11 cellular contexts compared by ENCODE assay signal in the genomic region with DNA sequence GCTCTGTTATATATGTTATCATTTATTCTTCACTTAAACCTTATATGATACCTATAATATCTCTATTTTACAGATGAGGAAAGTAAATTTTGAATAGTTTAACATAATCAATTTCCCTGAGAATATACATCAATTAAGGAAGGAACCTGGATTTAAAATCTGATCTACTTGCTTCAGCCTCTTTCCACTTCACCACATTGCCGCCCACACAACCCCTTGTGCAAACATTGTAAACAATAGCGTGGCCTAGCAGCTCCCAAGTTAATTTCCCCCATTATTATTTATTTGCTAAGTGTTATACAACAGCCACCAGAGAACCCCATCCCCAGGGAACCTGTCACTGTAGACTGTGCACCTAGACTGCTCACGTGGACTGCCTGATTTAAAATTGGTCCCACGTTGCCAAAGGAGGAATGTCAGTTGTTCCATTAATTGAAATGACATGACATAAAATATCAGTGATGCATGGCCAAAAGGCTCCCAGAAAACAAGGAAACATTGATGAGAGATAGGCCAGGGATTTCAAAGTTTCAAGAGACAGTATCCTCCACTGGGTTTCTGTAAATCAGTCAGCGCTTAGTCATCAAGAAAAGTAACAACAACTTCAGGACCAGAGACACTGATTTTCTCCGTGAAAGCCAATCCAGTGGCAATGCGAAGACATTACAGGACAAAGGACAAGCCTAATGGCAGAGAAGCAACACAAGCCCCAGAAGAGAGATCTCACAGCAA. TPM values are rescaled to one million over a fixed set of nuclear protein-coding genes. Genes with fewer than 3 reads are reported as not detected.
DNase-seq lines count a peak whose midpoint lies in the region; ATAC-seq, FAIRE-seq and TF ChIP-seq lines count a peak whose summit lies in the region.
"Had no signal": no experiment of that assay in that cellular context is flagged by ENCODE, and none has a peak within 500 bp of the region (broad histone marks: within the 10 kb centered on the region; RNA-seq: fewer than 3 reads in every experiment).

No MANE protein-coding gene starts in this region.

- no peak overlapping the region for H3K27ac Mint-ChIP-seq in T-helper 17 cell

- no peak for TF ChIP-seq EP300 in ovary (IDR thresholded peaks at IDR 0.05)

- peaks cover 2% of the 10 kb centered on the region in 2 experiments for H3K4me1 ChIP-seq in trophoblast cell (ENCODE audit: control insufficient read depth in 1 of 2, insufficient read depth in 2 of 2, low read length in 2 of 2)
- no peaks in the 10 kb centered on the region for H3K4me1 ChIP-seq in ovary (ENCODE audit: insufficient read depth)
- no peaks in the 10 kb centered on the region for H3K4me1 ChIP-seq in thyroid gland

- no peak overlapping the region for H3K23ac ChIP-seq in trophoblast cell (ENCODE audit: low read length)

- H3K9me3 ChIP-seq in trophoblast cell (ENCODE audit: insufficient read depth, low read depth, low read length) (no peaks in the 10 kb centered on the region), ovary (no peaks in the 10 kb centered on the region), thyroid gland (no peaks in the 10 kb centered on the region), T-helper 17 cell (ENCODE audit: control insufficient read depth, low read length, poor library complexity, severe bottlenecking) (no peaks in the 10 kb centered on the region)

- WGBS in trophoblast cell (ENCODE audit: extremely low coverage, insufficient coverage, insufficient read length) = no CpG with 5 or more reads among the region's 7 CpGs
- 82 to 86% (median 86%) methylated on average over 7 of the region's 7 CpGs for WGBS in ovary, 3 donors
- WGBS in thyroid gland, 2 donors = 80% methylated on average over 7 of the region's 7 CpGs

- H4K12ac ChIP-seq in trophoblast cell (ENCODE audit: low read depth, low read length) = no peak overlapping the region

- no peak overlapping the region for H3K18ac ChIP-seq in trophoblast cell (ENCODE audit: low read length)

- H3K4me3 ChIP-seq in trophoblast cell (ENCODE audit: low read depth, low read length) = no peak overlapping the region
- H3K4me3 ChIP-seq in ovary = no peak overlapping the region
- no peak overlapping the region for H3K4me3 ChIP-seq in thyroid gland (replicated peaks in 1 of 3)

- no peak for TF ChIP-seq POLR2A in H54 (IDR thresholded peaks at IDR 0.05; ENCODE audit: low read depth, low read length)
- TF ChIP-seq POLR2A in ovary (IDR thresholded peaks at IDR 0.05) = no peak
- no peak for TF ChIP-seq POLR2A in thyroid gland (IDR thresholded peaks at IDR 0.05)

- TF ChIP-seq CTCF in ovary (IDR thresholded peaks at IDR 0.05) (no peak), thyroid gland (IDR thresholded peaks at IDR 0.05) (no peak)

- no peak overlapping the region for H3K4ac ChIP-seq in trophoblast cell (ENCODE audit: low read depth, low read length)

- intact Hi-C loops in ovary (cut with DNase I) (no loop called here), thyroid gland (cut with DNase I) (no loop called here)

- H3K4me3 Mint-ChIP-seq in T-helper 17 cell = no peak overlapping the region

- H2BK120ac ChIP-seq in trophoblast cell (ENCODE audit: insufficient read depth, low read length, poor library complexity) = no peak overlapping the region

- H3K4me1 Mint-ChIP-seq in T-helper 17 cell = peaks cover 3% of the 10 kb centered on the region

- no peak for ATAC-seq in T-helper 17 cell
- ATAC-seq: left cardiac atrium had no signal

- peak overlapping the region; percentile 4 for H4K91ac ChIP-seq in trophoblast cell (ENCODE audit: low read depth, low read length)

- H3K4me2 ChIP-seq in trophoblast cell (ENCODE audit: low read length) = no peak overlapping the region

- H3K9ac ChIP-seq in trophoblast cell (ENCODE audit: low read length) = no peak overlapping the region

- no peaks in the 10 kb centered on the region for H3K36me3 Mint-ChIP-seq in T-helper 17 cell (ENCODE audit: low read depth)

- FAIRE-seq in H54 (lab: Jason Lieb, UNC) = peak; percentile 96
- FAIRE-seq: D721Med had no signal

- peak overlapping the region; percentile 80 for H2BK12ac ChIP-seq in trophoblast cell (ENCODE audit: low read length)

- H3K27me3 Mint-ChIP-seq in T-helper 17 cell = peaks cover 22% of the 10 kb centered on the region

- no peak overlapping the region for H4K8ac ChIP-seq in trophoblast cell (ENCODE audit: low read depth, low read length)

- H3K27ac ChIP-seq in trophoblast cell (ENCODE audit: low read depth, low read length) (no peak overlapping the region), ovary (no peak overlapping the region), thyroid gland (no peak overlapping the region)

- DNase-seq in H54 (ENCODE audit: insufficient read length, low spot score) (no peak), NCI-H2107 (lab: John Stamatoyannopoulos, UW) (peak; percentile 51), astrocyte of the hippocampus (ENCODE audit: low read depth, low spot score) (peak; percentile 31), trophoblast cell (no peak), ovary (no peak), thyroid gland (no peak), T-helper 17 cell (no peak)
- no peak for DNase-seq in stimulated activated CD4-positive, alpha-beta T cell treated with anti-CD3 and anti-CD28 coated beads, Interleukin-1b, Interleukin-23, amount 100 ng/mL, for 48 hours
- DNase-seq: KG1, left cardiac atrium had no signal

- no peak overlapping the region for H2AFZ ChIP-seq in trophoblast cell (ENCODE audit: insufficient read depth, low read length, poor library complexity)

- no peak overlapping the region for H2AK5ac ChIP-seq in trophoblast cell (ENCODE audit: low read length)

- H3K79me1 ChIP-seq in trophoblast cell (ENCODE audit: low read length) = peaks cover 5% of the 10 kb centered on the region

- no peaks in the 10 kb centered on the region for H3K36me3 ChIP-seq in trophoblast cell (ENCODE audit: control insufficient read depth in 1 of 2, insufficient read depth in 2 of 2, low read length in 2 of 2)
- no peaks in the 10 kb centered on the region for H3K36me3 ChIP-seq in ovary
- H3K36me3 ChIP-seq in thyroid gland = no peaks in the 10 kb centered on the region

- H2BK5ac ChIP-seq in trophoblast cell (ENCODE audit: low read depth, low read length, poor library complexity) = no peak overlapping the region

- H3K14ac ChIP-seq in trophoblast cell (ENCODE audit: low read length) = no peak overlapping the region

- no peaks in the 10 kb centered on the region for H3K79me2 ChIP-seq in trophoblast cell (ENCODE audit: control insufficient read depth, insufficient read depth, low read length, poor library complexity)

- H3K27me3 ChIP-seq in trophoblast cell (ENCODE audit: insufficient read depth, low read length) = no peaks in the 10 kb centered on the region
- H3K27me3 ChIP-seq in ovary = no peaks in the 10 kb centered on the region
- no peaks in the 10 kb centered on the region for H3K27me3 ChIP-seq in thyroid gland

RNA-seq across cellular contexts. Expression of gene SCG2, which starts 41.3 kb away (rescaled TPM):
- polyA plus RNA-seq in trophoblast cell (2013) = 1.4 and 1.7 TPM in 2 replicates
- total RNA-seq in ovary (1 to 10 TPM in 4 of 7 donors, under 1 TPM in 3; 0.18 to 6.3 (median 2.6) TPM), thyroid gland (10 to 100 TPM in 1 of 4 donors, 1 to 10 TPM in 1, under 1 TPM in 2; 0.78 to 11.1 (median 3.1) TPM), T-helper 17 cell (not detected)
- polyA plus RNA-seq in ovary = 1 to 10 TPM; 2.0 to 3.6 TPM

Comparison
In these comparisons a context has a peak if more than half of its experiments do, and no peak if none do; other contexts are left out.
1. DNase-seq: peak in NCI-H2107 (single experiment) and astrocyte of the hippocampus (single experiment); none in H54 (single experiment), trophoblast cell (0 of 2), ovary (0 of 5), thyroid gland (0 of 2), T-helper 17 cell (0 of 3) and stimulated activated CD4-positive, alpha-beta T cell treated with anti-CD3 and anti-CD28 coated beads, Interleukin-1b, Interleukin-23, amount 100 ng/mL, for 48 hours (single experiment).